In the genomic region with DNA sequence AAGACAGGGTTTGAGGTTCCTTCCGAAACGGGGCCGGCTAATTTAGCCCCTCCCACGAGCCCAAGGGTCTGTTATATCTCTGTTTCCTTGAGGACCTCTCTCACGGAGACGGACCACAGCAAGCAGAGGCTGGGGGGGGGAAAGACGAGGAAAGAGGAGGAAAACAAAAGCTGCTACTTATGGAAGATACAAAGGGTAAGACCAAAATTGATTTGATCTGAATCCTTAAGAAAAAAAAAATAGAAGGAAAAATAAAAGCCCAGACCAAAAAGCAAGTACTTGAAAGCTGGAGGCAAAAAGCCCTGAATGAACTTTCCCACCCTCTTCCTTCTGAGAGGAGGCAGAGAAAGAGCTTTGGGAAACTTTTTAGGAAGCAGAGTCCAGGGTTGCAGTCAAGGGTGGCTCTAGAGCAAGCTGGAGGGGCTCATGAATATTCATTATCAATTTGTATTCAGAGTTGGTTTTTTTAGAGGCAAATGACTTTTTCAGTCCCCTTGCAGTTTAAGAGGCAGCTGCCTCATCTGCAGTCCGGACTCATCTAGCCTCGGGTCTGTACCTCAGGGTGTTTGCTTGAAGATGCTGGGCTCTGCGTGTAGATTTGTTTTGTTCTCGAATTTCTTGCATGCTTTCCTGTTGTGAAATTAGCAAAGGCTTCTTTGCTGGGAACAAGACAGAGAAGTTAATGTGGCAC, we compare ENCODE assay signal across 1 cellular context.
TF ChIP-seq lines count a peak whose summit lies in the region.

A gene with protein sequence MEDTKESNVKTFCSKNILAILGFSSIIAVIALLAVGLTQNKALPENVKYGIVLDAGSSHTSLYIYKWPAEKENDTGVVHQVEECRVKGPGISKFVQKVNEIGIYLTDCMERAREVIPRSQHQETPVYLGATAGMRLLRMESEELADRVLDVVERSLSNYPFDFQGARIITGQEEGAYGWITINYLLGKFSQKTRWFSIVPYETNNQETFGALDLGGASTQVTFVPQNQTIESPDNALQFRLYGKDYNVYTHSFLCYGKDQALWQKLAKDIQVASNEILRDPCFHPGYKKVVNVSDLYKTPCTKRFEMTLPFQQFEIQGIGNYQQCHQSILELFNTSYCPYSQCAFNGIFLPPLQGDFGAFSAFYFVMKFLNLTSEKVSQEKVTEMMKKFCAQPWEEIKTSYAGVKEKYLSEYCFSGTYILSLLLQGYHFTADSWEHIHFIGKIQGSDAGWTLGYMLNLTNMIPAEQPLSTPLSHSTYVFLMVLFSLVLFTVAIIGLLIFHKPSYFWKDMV (plus strand): TSS at position 103 of the 691 bp plus-strand sequence. CDS start 77 bp downstream, at position 180.

TF ChIP-seq in WTC11, 78 proteins besides CTCF, POLR2A, EP300 and RAD21 (continued from another document):
- TF ChIP-seq, protein P1, sequence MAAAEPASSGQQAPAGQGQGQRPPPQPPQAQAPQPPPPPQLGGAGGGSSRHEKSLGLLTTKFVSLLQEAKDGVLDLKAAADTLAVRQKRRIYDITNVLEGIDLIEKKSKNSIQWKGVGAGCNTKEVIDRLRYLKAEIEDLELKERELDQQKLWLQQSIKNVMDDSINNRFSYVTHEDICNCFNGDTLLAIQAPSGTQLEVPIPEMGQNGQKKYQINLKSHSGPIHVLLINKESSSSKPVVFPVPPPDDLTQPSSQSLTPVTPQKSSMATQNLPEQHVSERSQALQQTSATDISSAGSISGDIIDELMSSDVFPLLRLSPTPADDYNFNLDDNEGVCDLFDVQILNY (CRISPR knock-in tag; IDR thresholded peaks at IDR 0.05): no peak
- TF ChIP-seq JUN (CRISPR knock-in tag; IDR thresholded peaks at IDR 0.05): no peak
